Comparison of ENCODE assay signal across 2 cellular contexts in genomic region chr4:1792158-1792831, GRCh38.
TF ChIP-seq lines count a peak whose summit lies in the region.

No MANE protein-coding gene starts in this region.

TF ChIP-seq in HCT116, 20 proteins besides CTCF, POLR2A, EP300 and RAD21:
- no peak for TF ChIP-seq ZFX (IDR thresholded peaks at IDR 0.05)
- TF ChIP-seq SIN3A (IDR thresholded peaks at IDR 0.05; ENCODE audit: low read depth) = no peak
- TF ChIP-seq ZNF274 (IDR thresholded peaks at IDR 0.05; ENCODE audit: low read depth, low read length) = no peak
- no peak for TF ChIP-seq POLR2AphosphoS5 (IDR thresholded peaks at IDR 0.05; ENCODE audit: low read depth, low read length)
- TF ChIP-seq ELF1 (IDR thresholded peaks at IDR 0.05; ENCODE audit: borderline replicate concordance, low read depth) = no peak
- TF ChIP-seq EZH2 (IDR thresholded peaks at IDR 0.05) = no peak
- no peak for TF ChIP-seq EZH2phosphoT487 (IDR thresholded peaks at IDR 0.05; ENCODE audit: borderline replicate concordance)
- no peak for TF ChIP-seq SRF (IDR thresholded peaks at IDR 0.05; ENCODE audit: low read depth)
- no peak for TF ChIP-seq SP1 (IDR thresholded peaks at IDR 0.05; ENCODE audit: low read depth)
- TF ChIP-seq CBX3 (IDR thresholded peaks at IDR 0.05; ENCODE audit: low read depth) = no peak
- no peak for TF ChIP-seq CEBPB (IDR thresholded peaks at IDR 0.05; ENCODE audit: low read depth)
- no peak for TF ChIP-seq TCF7L2 (IDR thresholded peaks at IDR 0.05; ENCODE audit: borderline replicate concordance, extremely low read depth, insufficient read depth, insufficient read length)
- no peak for TF ChIP-seq ZBTB33 (IDR thresholded peaks at IDR 0.05; ENCODE audit: extremely low read depth, insufficient replicate concordance, low read length)
- TF ChIP-seq MAX (IDR thresholded peaks at IDR 0.05) = no peak
- no peak for TF ChIP-seq FOSL1 (IDR thresholded peaks at IDR 0.05; ENCODE audit: low read depth)

TF ChIP-seq in H1, 55 proteins besides CTCF, POLR2A, EP300 and RAD21:
- TF ChIP-seq POLR2AphosphoS5 (IDR thresholded peaks at IDR 0.05; ENCODE audit: low read depth, low read length) (no peak), GABPA (IDR thresholded peaks at IDR 0.05; ENCODE audit: borderline replicate concordance, insufficient read depth, low read length) (peak; percentile 55; the same call in 1 of the 2 replicates)
